In genomic region chr10:114175667-114176066, GRCh38 we compare ENCODE assay signal across 24 cellular contexts. TPM values are rescaled to one million over a fixed set of nuclear protein-coding genes. Genes with fewer than 3 reads are reported as not detected.
DNase-seq lines count a peak whose midpoint lies in the region; ATAC-seq and TF ChIP-seq lines count a peak whose summit lies in the region.
"Had no signal": no experiment of that assay in that cellular context is flagged by ENCODE, and none has a peak within 500 bp of the region (broad histone marks: within the 10 kb centered on the region; RNA-seq: fewer than 3 reads in every experiment).

No MANE protein-coding gene starts in this region.

- no peaks in the 10 kb centered on the region for H3K9me3 Mint-ChIP-seq in activated CD4-positive, alpha-beta T cell treated with anti-CD3 and anti-CD28 coated beads, Interleukin-2, amount 10 ng/mL, durations not matched to agents 7 days and 5 days
- no peaks in the 10 kb centered on the region for H3K9me3 Mint-ChIP-seq in CD4-positive, alpha-beta memory T cell
- H3K9me3 Mint-ChIP-seq in activated B cell treated with CpG ODN at 0.5 μM for 24 hours = no peaks in the 10 kb centered on the region
- H3K9me3 Mint-ChIP-seq in natural killer cell treated with Interleukin-12 subunit alpha and Interleukin-12 subunit beta and Interleukin-15 and Interleukin-18, amount 100 ng/mL, for 72 hours = no peaks in the 10 kb centered on the region
- H3K9me3 Mint-ChIP-seq: stimulated activated memory B cell treated with anti-CD40 and anti-IgM and Interleukin-4, amounts not matched to agents 10 μg/mL and 1 μg/mL and 100 μg/mL, for 72 hours had no signal

- no peaks in the 10 kb centered on the region for H3K9me3 ChIP-seq in CD4-positive, alpha-beta memory T cell (ENCODE audit: control insufficient read depth in 1 of 2, low read length in 2 of 2)
- H3K9me3 ChIP-seq: colonic mucosa, heart left ventricle had no signal

- H3K27me3 ChIP-seq in CD4-positive, alpha-beta memory T cell (ENCODE audit: insufficient read depth, low read length) = no peaks in the 10 kb centered on the region
- H3K27me3 ChIP-seq: colonic mucosa, heart left ventricle had no signal

- peak overlapping the region; percentile 29 for H3K4me3 Mint-ChIP-seq in activated CD4-positive, alpha-beta T cell treated with anti-CD3 and anti-CD28 coated beads, Interleukin-2, amount 10 ng/mL, durations not matched to agents 7 days and 5 days
- H3K4me3 Mint-ChIP-seq in CD4-positive, alpha-beta memory T cell = peak overlapping the region in 6 of 8 donors; percentile 38 to 71 (median 49)
- H3K4me3 Mint-ChIP-seq in activated B cell treated with CpG ODN at 0.5 μM for 24 hours = peak overlapping the region; percentile 19
- peak overlapping the region; percentile 26 for H3K4me3 Mint-ChIP-seq in natural killer cell treated with Interleukin-12 subunit alpha and Interleukin-12 subunit beta and Interleukin-15 and Interleukin-18, amount 100 ng/mL, for 72 hours

- no peak for TF ChIP-seq CTCF in activated B cell treated with CpG ODN at 0.5 μM for 24 hours (IDR thresholded peaks at IDR 0.05)

- no peaks in the 10 kb centered on the region for H3K36me3 ChIP-seq in CD4-positive, alpha-beta memory T cell (ENCODE audit: insufficient read depth, low read length)
- H3K36me3 ChIP-seq: colonic mucosa, heart left ventricle had no signal

- intact Hi-C loops in CD4-positive, alpha-beta memory T cell (cut with micrococcal nuclease) = loop anchor here (2.0 to 10.0 kb wide), 2 partner anchors 321 to 649 kb away; partner anchors contain the start of genes DCLRE1A, FHIP2A and NHLRC2
- intact Hi-C loops in activated B cell treated with CpG ODN at 0.5 μM for 24 hours (cut with micrococcal nuclease) = loop anchor here (10.0 kb wide), 2 partner anchors 349 to 1801 kb away; partner anchors contain the start of gene ACSL5

- H3K27me3 Mint-ChIP-seq in activated CD4-positive, alpha-beta T cell treated with anti-CD3 and anti-CD28 coated beads, Interleukin-2, amount 10 ng/mL, durations not matched to agents 7 days and 5 days = peaks cover 16% of the 10 kb centered on the region
- peaks cover 0 to 1% of the 10 kb centered on the region in 2 donors for H3K27me3 Mint-ChIP-seq in CD4-positive, alpha-beta memory T cell
- peaks cover 5% of the 10 kb centered on the region for H3K27me3 Mint-ChIP-seq in activated B cell treated with CpG ODN at 0.5 μM for 24 hours
- peaks cover 0 to 8% of the 10 kb centered on the region in 2 donors for H3K27me3 Mint-ChIP-seq in natural killer cell treated with Interleukin-12 subunit alpha and Interleukin-12 subunit beta and Interleukin-15 and Interleukin-18, amount 100 ng/mL, for 72 hours

- POLR2A ChIA-PET in activated CD4-positive, alpha-beta T cell treated with anti-CD3 and anti-CD28 coated beads, Interleukin-2, amount 10 ng/mL, durations not matched to agents 7 days and 5 days (lab: Charles Lee) = no interaction called here
- POLR2A ChIA-PET in CD4-positive, alpha-beta memory T cell (lab: Charles Lee; ENCODE audit: partially characterized antibody) = no interaction called here
- POLR2A ChIA-PET in activated B cell treated with CpG ODN at 0.5 μM for 24 hours (lab: Charles Lee) = no interaction called here

- peaks cover 6% of the 10 kb centered on the region for H3K36me3 Mint-ChIP-seq in activated CD4-positive, alpha-beta T cell treated with anti-CD3 and anti-CD28 coated beads, Interleukin-2, amount 10 ng/mL, durations not matched to agents 7 days and 5 days (ENCODE audit: low read depth)
- H3K36me3 Mint-ChIP-seq in CD4-positive, alpha-beta memory T cell = peaks cover 0 to 25% of the 10 kb centered on the region in 2 donors
- H3K36me3 Mint-ChIP-seq in activated B cell treated with CpG ODN at 0.5 μM for 24 hours (ENCODE audit: low read depth) = peaks cover 10% of the 10 kb centered on the region
- H3K36me3 Mint-ChIP-seq in natural killer cell treated with Interleukin-12 subunit alpha and Interleukin-12 subunit beta and Interleukin-15 and Interleukin-18, amount 100 ng/mL, for 72 hours = no peaks in the 10 kb centered on the region
- H3K36me3 Mint-ChIP-seq: stimulated activated memory B cell treated with anti-CD40 and anti-IgM and Interleukin-4, amounts not matched to agents 10 μg/mL and 1 μg/mL and 100 μg/mL, for 72 hours had no signal

- no peak for DNase-seq in activated CD4-positive, alpha-beta T cell treated with anti-CD3 and anti-CD28 coated beads, Interleukin-2, amount 10 ng/mL, durations not matched to agents 7 days and 5 days
- no peak for DNase-seq in activated CD4-positive, alpha-beta T cell treated with anti-CD3 and anti-CD28 coated beads for 4 hours
- no peak for DNase-seq in CD4-positive, alpha-beta memory T cell
- no peak for DNase-seq in activated B cell treated with CpG ODN at 0.5 μM for 24 hours
- DNase-seq in natural killer cell treated with Interleukin-12 subunit alpha and Interleukin-12 subunit beta and Interleukin-15 and Interleukin-18, amount 100 ng/mL, for 72 hours (ENCODE audit: low spot score) = no peak
- no peak for DNase-seq in T-helper 9 cell
- DNase-seq in NOMO-1 treated with dmso at 0.1 percent for 144 hours (lab: John Stamatoyannopoulos, UW; ENCODE audit: unreplicated experiment) = no peak
- no peak for DNase-seq in NCI-H1417 treated with DMSO at 0.1 percent for 48 hours (lab: John Stamatoyannopoulos, UW)
- DNase-seq: activated CD4-positive, alpha-beta T cell treated with anti-CD3 and anti-CD28 coated beads for 1 hour; amniotic stem cell; colonic mucosa; effector memory CD4-positive, alpha-beta T cell; HCEC 1CT; heart left ventricle; NCI-H1105; NCI-H2081; NCI-H446 treated with DMSO at 0.1 percent for 48 hours; retina had no signal

- H3K27ac ChIP-seq in CD4-positive, alpha-beta memory T cell (ENCODE audit: low read depth, low read length) = no peak overlapping the region

- H3K4me1 ChIP-seq in CD4-positive, alpha-beta memory T cell (ENCODE audit: insufficient read depth, low read length) = peaks cover 35% of the 10 kb centered on the region
- H3K4me1 ChIP-seq: colonic mucosa had no signal

- peaks cover 34% of the 10 kb centered on the region for H3K4me1 Mint-ChIP-seq in activated CD4-positive, alpha-beta T cell treated with anti-CD3 and anti-CD28 coated beads, Interleukin-2, amount 10 ng/mL, durations not matched to agents 7 days and 5 days
- peaks cover 28 to 53% (median 35%) of the 10 kb centered on the region in 4 donors for H3K4me1 Mint-ChIP-seq in CD4-positive, alpha-beta memory T cell
- peaks cover 29% of the 10 kb centered on the region for H3K4me1 Mint-ChIP-seq in activated B cell treated with CpG ODN at 0.5 μM for 24 hours
- H3K4me1 Mint-ChIP-seq in natural killer cell treated with Interleukin-12 subunit alpha and Interleukin-12 subunit beta and Interleukin-15 and Interleukin-18, amount 100 ng/mL, for 72 hours (ENCODE audit: low read depth in 2 of 2) = peaks cover 22 to 23% of the 10 kb centered on the region in 2 donors

- no peak overlapping the region for H3K27ac Mint-ChIP-seq in activated CD4-positive, alpha-beta T cell treated with anti-CD3 and anti-CD28 coated beads, Interleukin-2, amount 10 ng/mL, durations not matched to agents 7 days and 5 days
- peak overlapping the region in 2 of 7 donors; percentile 38 to 61 for H3K27ac Mint-ChIP-seq in CD4-positive, alpha-beta memory T cell
- no peak overlapping the region for H3K27ac Mint-ChIP-seq in activated B cell treated with CpG ODN at 0.5 μM for 24 hours
- H3K27ac Mint-ChIP-seq in natural killer cell treated with Interleukin-12 subunit alpha and Interleukin-12 subunit beta and Interleukin-15 and Interleukin-18, amount 100 ng/mL, for 72 hours = no peak overlapping the region

- no peak for ATAC-seq in activated B cell treated with CpG ODN at 0.5 μM for 24 hours (ENCODE audit: low read depth)
- no peak for ATAC-seq in natural killer cell treated with Interleukin-12 subunit alpha and Interleukin-12 subunit beta and Interleukin-15 and Interleukin-18, amount 100 ng/mL, for 72 hours
- ATAC-seq: heart left ventricle; Panc1; stimulated activated memory B cell treated with anti-CD40 and anti-IgM and Interleukin-4, amounts not matched to agents 10 μg/mL and 1 μg/mL and 100 μg/mL, for 72 hours had no signal

- no peak overlapping the region for H3K4me3 ChIP-seq in CD4-positive, alpha-beta memory T cell (ENCODE audit: low read length in 2 of 2)

- CTCF ChIA-PET in activated CD4-positive, alpha-beta T cell treated with anti-CD3 and anti-CD28 coated beads, Interleukin-2, amount 10 ng/mL, durations not matched to agents 7 days and 5 days (lab: Charles Lee) = no interaction called here
- CTCF ChIA-PET in CD4-positive, alpha-beta memory T cell (lab: Charles Lee; ENCODE audit: partially characterized antibody) = interaction anchor here (1.4 kb wide), 1 partner anchor 12 kb away, joined by 6 read pairs; no protein-coding TSS in a partner anchor
- CTCF ChIA-PET in activated B cell treated with CpG ODN at 0.5 μM for 24 hours (lab: Charles Lee) = no interaction called here

RNA-seq across cellular contexts. Expression of gene CCDC186, which starts 1.7 kb away (rescaled TPM):
- total RNA-seq in activated CD4-positive, alpha-beta T cell treated with anti-CD3 and anti-CD28 coated beads, Interleukin-2, amount 10 ng/mL, durations not matched to agents 7 days and 5 days = 10 to 100 TPM; 16.0 to 18.6 TPM
- total RNA-seq in CD4-positive, alpha-beta memory T cell = 10 to 100 TPM; 39.1 to 43.3 TPM
- polyA plus RNA-seq in CD4-positive, alpha-beta memory T cell = 10 to 100 TPM; 20.8 to 23.8 TPM
- total RNA-seq in activated B cell treated with CpG ODN at 0.5 μM for 24 hours = 19.7 and 24.8 TPM in 2 replicates
- total RNA-seq in natural killer cell treated with Interleukin-12 subunit alpha and Interleukin-12 subunit beta and Interleukin-15 and Interleukin-18, amount 100 ng/mL, for 72 hours = 10 to 100 TPM; 22.4 to 24.1 TPM

RNA-seq across cellular contexts. Expression of gene TDRD1, which starts 3.5 kb away (rescaled TPM):
- under 1 TPM; 0.04 to 0.10 TPM for total RNA-seq in activated CD4-positive, alpha-beta T cell treated with anti-CD3 and anti-CD28 coated beads, Interleukin-2, amount 10 ng/mL, durations not matched to agents 7 days and 5 days
- total RNA-seq in CD4-positive, alpha-beta memory T cell = under 1 TPM; 0.39 to 0.41 TPM
- polyA plus RNA-seq in CD4-positive, alpha-beta memory T cell = under 1 TPM in 1 of 2 donors, not detected in 1; 0.05 TPM
- total RNA-seq in activated B cell treated with CpG ODN at 0.5 μM for 24 hours = 0.33 and 0.59 TPM in 2 replicates
- total RNA-seq in natural killer cell treated with Interleukin-12 subunit alpha and Interleukin-12 subunit beta and Interleukin-15 and Interleukin-18, amount 100 ng/mL, for 72 hours = under 1 TPM in 1 of 2 donors, not detected in 1; 0.24 TPM
- total RNA-seq: A673, M059J, smooth muscle cell had no signal
- polyA plus RNA-seq: BJ, smooth muscle cell had no signal
